ENCODE assay signal across 24 cellular contexts in genomic region chr5:25970906-25971489, GRCh38.
DNase-seq lines count a peak whose midpoint lies in the region; ATAC-seq, FAIRE-seq and TF ChIP-seq lines count a peak whose summit lies in the region.
"Had no signal": no experiment of that assay in that cellular context is flagged by ENCODE, and none has a peak within 500 bp of the region (broad histone marks: within the 10 kb centered on the region; RNA-seq: fewer than 3 reads in every experiment).

No MANE protein-coding gene starts in this region.

- intact Hi-C loops in HepG2 (cut with micrococcal nuclease; ENCODE audit: unreplicated experiment): no loop called here
- intact Hi-C loops in right lobe of liver (cut with DNase I): no loop called here

- TF ChIP-seq POLR2A in HepG2 (IDR thresholded peaks at IDR 0.05; ENCODE audit: insufficient read depth in 1 of 2, low read depth in 2 of 2, low read length in 2 of 2): no peak
- no peak for TF ChIP-seq POLR2A in right lobe of liver (IDR thresholded peaks at IDR 0.05)

- no peaks in the 10 kb centered on the region for H3K9me3 ChIP-seq in liver (ENCODE audit: control insufficient read depth in 4 of 4, low read length in 3 of 4)
- H3K9me3 ChIP-seq in HepG2 (ENCODE audit: low read length): peaks cover 67% of the 10 kb centered on the region
- H3K9me3 ChIP-seq in right lobe of liver: no peaks in the 10 kb centered on the region
- H3K9me3 ChIP-seq: BE2C had no signal

- DNase-seq in HepG2 (ENCODE audit: low spot score) (no peak), RPMI8226 (peak; percentile 20), right lobe of liver (no peak)
- DNase-seq in stimulated activated CD4-positive, alpha-beta T cell treated with anti-CD3 and anti-CD28 coated beads, Interleukin-4, amount 100 ng/mL, for 1 hour: no peak
- DNase-seq: ACHN; AML-193; BE2C; CD4-positive, alpha-beta T cell; CD8-positive, alpha-beta memory T cell; DMS 273 treated with DMSO at 0.1 percent for 48 hours; DMS79; EL; GDM1; GOT3; HCEC 1CT had no signal

- H3K4me1 ChIP-seq in liver (ENCODE audit: control insufficient read depth in 4 of 4, insufficient read depth in 4 of 4, low read length in 3 of 4) (peaks cover 0 to 25% (median 13%) of the 10 kb centered on the region in 4 donors), HepG2 (ENCODE audit: insufficient read depth, low read length) (no peaks in the 10 kb centered on the region), right lobe of liver (peaks cover 0 to 20% (median 6%) of the 10 kb centered on the region in 4 donors)
- H3K4me1 ChIP-seq: BLaER1 treated with 17β-estradiol and CSF1 and Interleukin-3, amounts not matched to agents 10 nM and 100 nM had no signal

- H2AFZ ChIP-seq in HepG2 (ENCODE audit: low read length): no peak overlapping the region

- POLR2A ChIA-PET in HepG2 (lab: Yijun Ruan, JAX): no interaction called here

- in situ Hi-C loops in HepG2 (cut with HindIII; ENCODE audit: extremely low pct_ligation_motif_present, low pct_unique_long_range_greater_than_20kb): no loop called here

- 34% methylated on average over 3 of the region's 3 CpGs for WGBS in liver
- WGBS in HepG2 (ENCODE audit: low lambda C conversion rate): 18% methylated on average over 3 of the region's 3 CpGs
- 29% methylated on average over 3 of the region's 3 CpGs for WGBS in right lobe of liver (ENCODE audit: insufficient coverage, low coverage, low lambda C conversion rate, missing lambda C conversion rate)

- no peak for TF ChIP-seq EP300 in HepG2 (IDR thresholded peaks at IDR 0.05; ENCODE audit: low read depth in 2 of 2, low read length in 2 of 2)
- no peak for TF ChIP-seq EP300 in HepG2 (CRISPR knock-in tag; IDR thresholded peaks at IDR 0.05; ENCODE audit: borderline replicate concordance)

- H3K36me3 ChIP-seq in liver (ENCODE audit: control insufficient read depth in 4 of 4, insufficient read depth in 3 of 4, low read depth in 1 of 4, low read length in 3 of 4) (no peaks in the 10 kb centered on the region), HepG2 (replicated peaks in 1 of 2; ENCODE audit: control insufficient read depth in 1 of 2, insufficient read depth in 2 of 2, low read length in 2 of 2) (no peaks in the 10 kb centered on the region), right lobe of liver (no peaks in the 10 kb centered on the region)
- H3K36me3 ChIP-seq: BE2C; BLaER1 treated with 17β-estradiol and CSF1 and Interleukin-3, amounts not matched to agents 10 nM and 100 nM had no signal

- no peaks in the 10 kb centered on the region for H4K20me1 ChIP-seq in HepG2 (ENCODE audit: insufficient read depth, low read length)
- H4K20me1 ChIP-seq: BLaER1 treated with 17β-estradiol and CSF1 and Interleukin-3, amounts not matched to agents 10 nM and 100 nM had no signal

- no peak overlapping the region for H3K4me2 ChIP-seq in HepG2 (ENCODE audit: low read depth, low read length)
- H3K4me2 ChIP-seq: BLaER1 treated with 17β-estradiol and CSF1 and Interleukin-3, amounts not matched to agents 10 nM and 100 nM had no signal

- TF ChIP-seq CTCF in liver (IDR thresholded peaks at IDR 0.05; ENCODE audit: low read depth, low read length, missing input control) (no peak), HepG2 (CRISPR knock-in tag; IDR thresholded peaks at IDR 0.05) (no peak), right lobe of liver (IDR thresholded peaks at IDR 0.05) (no peak)

- no peaks in the 10 kb centered on the region for H3K27me3 ChIP-seq in liver (ENCODE audit: control insufficient read depth in 4 of 4, insufficient read depth in 4 of 4, low read length in 3 of 4)
- H3K27me3 ChIP-seq in HepG2 (ENCODE audit: control insufficient read depth in 1 of 2, insufficient read depth in 2 of 2, low read length in 2 of 2): no peaks in the 10 kb centered on the region
- H3K27me3 ChIP-seq in right lobe of liver: no peaks in the 10 kb centered on the region
- H3K27me3 ChIP-seq: BE2C; BLaER1 treated with 17β-estradiol and CSF1 and Interleukin-3, amounts not matched to agents 10 nM and 100 nM had no signal

- FAIRE-seq in HepG2 (lab: Jason Lieb, UNC): no peak
- FAIRE-seq: A204.1, D721Med, GM12878, GM19239, H54 had no signal

- no peak overlapping the region for H3K4me3 ChIP-seq in liver (ENCODE audit: low read depth in 1 of 3, low read length in 3 of 3)
- no peak overlapping the region for H3K4me3 ChIP-seq in HepG2 (replicated peaks in 1 of 3; ENCODE audit: insufficient read depth in 1 of 3, low read depth in 2 of 3, low read length in 3 of 3)
- H3K4me3 ChIP-seq in right lobe of liver: no peak overlapping the region
- H3K4me3 ChIP-seq: BLaER1 treated with 17β-estradiol and CSF1 and Interleukin-3, amounts not matched to agents 10 nM and 100 nM; GM12878 had no signal

- H3K27ac ChIP-seq in liver (ENCODE audit: low read depth in 1 of 2, low read length in 2 of 2) (peak overlapping the region; percentile 73 to 83), HepG2 (ENCODE audit: extremely low read length, insufficient read depth, low read length) (no peak overlapping the region), right lobe of liver (peak overlapping the region in 2 of 3 donors; percentile 67)
- H3K27ac ChIP-seq: 22Rv1; BLaER1 treated with 17β-estradiol and CSF1 and Interleukin-3, amounts not matched to agents 10 nM and 100 nM had no signal

- ATAC-seq in HepG2 (no peak), right lobe of liver (peak; percentile 69 to 85 (median 81)), GM21381 (IDR thresholded peaks at IDR 0.05; ENCODE audit: unreplicated experiment) (no peak)
- ATAC-seq: GM12878 had no signal

- CTCF ChIA-PET in HepG2 (lab: Yijun Ruan, JAX; ENCODE audit: low intra/inter-chr PET ratio, low total read pairs): no interaction called here

- no peaks in the 10 kb centered on the region for H3K79me2 ChIP-seq in HepG2 (ENCODE audit: insufficient read depth, low read length)

- no peak for TF ChIP-seq RAD21 in liver (IDR thresholded peaks at IDR 0.05)
- TF ChIP-seq RAD21 in HepG2 (CRISPR knock-in tag; IDR thresholded peaks at IDR 0.05): no peak

- H3K9ac ChIP-seq in liver (ENCODE audit: low read depth in 1 of 2, low read length in 2 of 2): no peak overlapping the region
- H3K9ac ChIP-seq in HepG2 (ENCODE audit: insufficient read depth, low read depth, low read length): no peak overlapping the region
- H3K9ac ChIP-seq: BLaER1 treated with 17β-estradiol and CSF1 and Interleukin-3, amounts not matched to agents 10 nM and 100 nM had no signal

- BruUV-seq in HepG2 (replicated peaks; lab: Mats Ljungman, UMichigan): no TSS peak

TF ChIP-seq in liver, 16 proteins besides CTCF, POLR2A, EP300 and RAD21 (continues in another document):
- TF ChIP-seq FOXA1 (IDR thresholded peaks at IDR 0.05): no peak
- TF ChIP-seq NR2F2 (IDR thresholded peaks at IDR 0.05): no peak
- TF ChIP-seq FOXA2 (IDR thresholded peaks at IDR 0.05): no peak
- TF ChIP-seq, protein P1, sequence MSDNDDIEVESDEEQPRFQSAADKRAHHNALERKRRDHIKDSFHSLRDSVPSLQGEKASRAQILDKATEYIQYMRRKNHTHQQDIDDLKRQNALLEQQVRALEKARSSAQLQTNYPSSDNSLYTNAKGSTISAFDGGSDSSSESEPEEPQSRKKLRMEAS (IDR thresholded peaks at IDR 0.05): peak; percentile 33
- no peak for TF ChIP-seq SP1 (IDR thresholded peaks at IDR 0.05)
- no peak for TF ChIP-seq JUND (IDR thresholded peaks at IDR 0.05)
- TF ChIP-seq, protein P2, sequence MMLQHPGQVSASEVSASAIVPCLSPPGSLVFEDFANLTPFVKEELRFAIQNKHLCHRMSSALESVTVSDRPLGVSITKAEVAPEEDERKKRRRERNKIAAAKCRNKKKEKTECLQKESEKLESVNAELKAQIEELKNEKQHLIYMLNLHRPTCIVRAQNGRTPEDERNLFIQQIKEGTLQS (IDR thresholded peaks at IDR 0.05): no peak
- TF ChIP-seq TAF1 (conservative IDR thresholded peaks at IDR 0.05): no peak
- no peak for TF ChIP-seq HNF4G (IDR thresholded peaks at IDR 0.05)
- peak in 1 of 2 donors; percentile 76 for TF ChIP-seq RXRA (IDR thresholded peaks at IDR 0.05)
- peak in 1 of 2 donors; percentile 63 for TF ChIP-seq HNF4A (conservative IDR thresholded peaks at IDR 0.05)

TF ChIP-seq in HepG2, 621 proteins besides CTCF, POLR2A, EP300 and RAD21:
- no peak for TF ChIP-seq RNF219 (CRISPR knock-in tag; IDR thresholded peaks at IDR 0.05)
- no peak for TF ChIP-seq KDM5B (CRISPR knock-in tag; IDR thresholded peaks at IDR 0.05; ENCODE audit: borderline replicate concordance)
- no peak for TF ChIP-seq KLF11 (CRISPR knock-in tag; IDR thresholded peaks at IDR 0.05)
- no peak for TF ChIP-seq TBP (CRISPR knock-in tag; IDR thresholded peaks at IDR 0.05)
- no peak for TF ChIP-seq ZNF264 (CRISPR knock-in tag; IDR thresholded peaks at IDR 0.05)
- no peak for TF ChIP-seq TEAD2 (CRISPR knock-in tag; IDR thresholded peaks at IDR 0.05)

Comparison
In these comparisons a context has a peak if more than half of its experiments do, and no peak if none do; other contexts are left out.
1. ATAC-seq: peak in right lobe of liver (4 of 4); none in HepG2 (single experiment) and GM21381 (single experiment).